Comparison of ENCODE assay signal across 18 cellular contexts in genomic region chr12:82841379-82841778, GRCh38.
"Had no signal": no experiment of that assay in that cellular context is flagged by ENCODE, and none has a peak within 500 bp of the region (broad histone marks: within the 10 kb centered on the region; RNA-seq: fewer than 3 reads in every experiment).

No MANE protein-coding gene starts in this region.

- H3K27ac ChIP-seq: esophagus squamous epithelium, neutrophil, psoas muscle, right lobe of liver, spleen had no signal

- DNase-seq: esophagus squamous epithelium; foreskin melanocyte; head of caudate nucleus; hippocampal formation; left colon; left ventricle myocardium superior; mesenchymal stem cell; naive thymus-derived CD4-positive, alpha-beta T cell; psoas muscle; retina; right lobe of liver; spleen; stimulated activated CD4-positive, alpha-beta T cell treated with anti-CD3 and anti-CD28 coated beads, Interleukin-15, amount 100 ng/mL, for 24 hours; stimulated activated CD4-positive, alpha-beta T cell treated with anti-CD3 and anti-CD28 coated beads, Interleukin-1b, Interleukin-23, amount 100 ng/mL, for 48 hours; stimulated activated CD4-positive, alpha-beta T cell treated with anti-CD3 and anti-CD28 coated beads, Interleukin-4, amount 100 ng/mL, for 24 hours; trophoblast cell had no signal

- H3K4me3 ChIP-seq: esophagus squamous epithelium, lung, psoas muscle, right lobe of liver, spleen had no signal

- H3K36me3 ChIP-seq: neutrophil, right lobe of liver, spleen had no signal

- H3K4me1 ChIP-seq: esophagus squamous epithelium, psoas muscle, right lobe of liver, spleen had no signal

- H3K27me3 ChIP-seq: esophagus squamous epithelium, neutrophil, right lobe of liver, spleen had no signal

- H3K9me3 ChIP-seq: esophagus squamous epithelium, neutrophil, psoas muscle, right lobe of liver, spleen had no signal
